In genomic region chr12:9750276-9751203, GRCh38 we compare ENCODE assay signal across 8 cellular contexts. TPM values are rescaled to one million over a fixed set of nuclear protein-coding genes. Genes with fewer than 3 reads are reported as not detected.
DNase-seq lines count a peak whose midpoint lies in the region; ATAC-seq, FAIRE-seq and TF ChIP-seq lines count a peak whose summit lies in the region.

No MANE protein-coding gene starts in this region.

- H3K27me3 ChIP-seq in PC-3 (ENCODE audit: low read length) (peaks cover 4% of the 10 kb centered on the region; the same call in 1 of the 2 replicates), pancreas (no peaks in the 10 kb centered on the region)

- intact Hi-C loops in PC-3 (cut with micrococcal nuclease), result loop anchor here (1.0 kb wide), 1 partner anchor 48 kb away; no protein-coding TSS in a partner anchor
- intact Hi-C loops in activated naive CD4-positive, alpha-beta T cell treated with anti-CD3 and anti-CD28 coated beads for 36 hours (cut with micrococcal nuclease), result loop anchor here (1.0 to 2.0 kb wide), 8 partner anchors 8 to 420 kb away; partner anchors contain the start of gene CLEC2B
- intact Hi-C loops in pancreas (cut with DNase I), result loop anchor here in 2 of 3 donors (10.0 kb wide), 1 partner anchor 174 kb away; no protein-coding TSS in a partner anchor

- no peaks in the 10 kb centered on the region for H3K9me2 ChIP-seq in PC-3 (replicated peaks; ENCODE audit: low read length)

- ATAC-seq in GM19467 (IDR thresholded peaks at IDR 0.05; ENCODE audit: unreplicated experiment), result peak; percentile 62
- peak; percentile 71 for ATAC-seq in PC-3
- ATAC-seq in pancreas, result peak; percentile 79 to 96 (median 90)
- ATAC-seq in GM21576 (IDR thresholded peaks at IDR 0.05; ENCODE audit: unreplicated experiment), result no peak

- H3K4me1 Mint-ChIP-seq in activated naive CD4-positive, alpha-beta T cell treated with anti-CD3 and anti-CD28 coated beads for 36 hours (ENCODE audit: low read depth), result peaks cover 44% of the 10 kb centered on the region

- TF ChIP-seq CTCF in PC-3 (conservative IDR thresholded peaks at IDR 0.05; ENCODE audit: low read depth, low read length) (peak; percentile 61), pancreas (IDR thresholded peaks at IDR 0.05) (peak; percentile 73 to 91 (median 80))

- no peak overlapping the region for H3K9ac ChIP-seq in PC-3 (ENCODE audit: low read length)

- H3K27ac ChIP-seq in PC-3 (ENCODE audit: low read length), result no peak overlapping the region
- H3K27ac ChIP-seq in pancreas, result no peak overlapping the region

- H3K36me3 ChIP-seq in PC-3 (ENCODE audit: low read depth, low read length), result no peaks in the 10 kb centered on the region
- no peaks in the 10 kb centered on the region for H3K36me3 ChIP-seq in pancreas

- H3K9me3 ChIP-seq in PC-3 (ENCODE audit: low read length), result no peaks in the 10 kb centered on the region
- no peaks in the 10 kb centered on the region for H3K9me3 ChIP-seq in pancreas

- POLR2A ChIA-PET in PC-3 (lab: Charles Lee; ENCODE audit: unreplicated experiment), result no interaction called here

- no peaks in the 10 kb centered on the region for H3K9me3 Mint-ChIP-seq in activated naive CD4-positive, alpha-beta T cell treated with anti-CD3 and anti-CD28 coated beads for 36 hours

- peak overlapping the region; percentile 62 for H3K4me2 ChIP-seq in PC-3 (ENCODE audit: low read length)

- H3F3A ChIP-seq in PC-3 (ENCODE audit: low read length, unreplicated experiment), result no peaks in the 10 kb centered on the region

- 8% methylated on average over 20 of the region's 20 CpGs for WGBS in pancreas, 2 donors

- BruUV-seq in PC-3 (replicated peaks; lab: Mats Ljungman, UMichigan), result no TSS peak

- H4K20me1 ChIP-seq in PC-3 (ENCODE audit: low read length), result no peaks in the 10 kb centered on the region

- peak; percentile 87 for FAIRE-seq in pancreas (lab: Jason Lieb, UNC)

- H2AFZ ChIP-seq in PC-3 (ENCODE audit: low read length), result 0 out of 2 replicates have a peak overlapping the region, but pooled peaks have one; percentile 46

- CTCF ChIA-PET in PC-3 (lab: Charles Lee), result interaction anchor here (0.7 to 1.7 kb wide), 3 partner anchors 45 to 49 kb away, joined by 5 to 15 read pairs (median 6); no protein-coding TSS in a partner anchor
- CTCF ChIA-PET in activated naive CD4-positive, alpha-beta T cell treated with anti-CD3 and anti-CD28 coated beads for 36 hours (lab: Charles Lee), result interaction anchor here (0.6 to 19.4 kb wide), 31 partner anchors 8 to 392 kb away, joined by 3 to 537 read pairs (median 5); partner anchors contain the start of genes CD69 and CLEC12B

- no peak overlapping the region for H3K4me3 ChIP-seq in Jurkat, Clone E6-1 (ENCODE audit: low read length)
- H3K4me3 ChIP-seq in PC-3 (ENCODE audit: low read length) (peak overlapping the region; percentile 35; the same call in 1 of the 2 replicates), pancreas (peak overlapping the region in 1 of 4 donors; percentile 2)

- H3K27me3 Mint-ChIP-seq in activated naive CD4-positive, alpha-beta T cell treated with anti-CD3 and anti-CD28 coated beads for 36 hours (ENCODE audit: low read depth), result no peaks in the 10 kb centered on the region

- no peaks in the 10 kb centered on the region for H3K79me2 ChIP-seq in PC-3 (ENCODE audit: low read length)

- H3K4me3 Mint-ChIP-seq in activated naive CD4-positive, alpha-beta T cell treated with anti-CD3 and anti-CD28 coated beads for 36 hours, result peak overlapping the region; percentile 74

- H3K36me3 Mint-ChIP-seq in activated naive CD4-positive, alpha-beta T cell treated with anti-CD3 and anti-CD28 coated beads for 36 hours (ENCODE audit: low read depth), result peaks cover 36% of the 10 kb centered on the region

- DNase-seq in D341Med (ENCODE audit: low spot score) (peak; percentile 74), PC-3 (peak; percentile 77), germinal center (ENCODE audit: low spot score) (peak; percentile 73), pancreas (no peak)
- DNase-seq in Jurkat, Clone E6-1 (ENCODE audit: low read depth, low spot score), result peak; percentile 72
- peak; percentile 68 for DNase-seq in activated naive CD4-positive, alpha-beta T cell treated with anti-CD3 and anti-CD28 coated beads for 36 hours

- peak overlapping the region; percentile 71 for H3K27ac Mint-ChIP-seq in activated naive CD4-positive, alpha-beta T cell treated with anti-CD3 and anti-CD28 coated beads for 36 hours

- H3K4me1 ChIP-seq in PC-3 (ENCODE audit: insufficient read depth, low read length), result no peaks in the 10 kb centered on the region
- peaks cover 0 to 4% (median 0%) of the 10 kb centered on the region in 3 donors for H3K4me1 ChIP-seq in pancreas

RNA-seq across cellular contexts. Expression of gene CD69, which starts 10.2 kb away (rescaled TPM):
- polyA plus RNA-seq in Jurkat, Clone E6-1 (2012; ENCODE audit: insufficient read depth, insufficient read length), result 13.5 TPM
- total RNA-seq in PC-3 (2014; rRNA removed) (0.75 TPM in 1 of 2 replicates, not detected in the other), pancreas (1 to 10 TPM in 2 of 6 donors, under 1 TPM in 4; 0.12 to 1.9 (median 0.76) TPM)
- 100 to 1,000 TPM; 150 to 153 TPM for total RNA-seq in activated naive CD4-positive, alpha-beta T cell treated with anti-CD3 and anti-CD28 coated beads for 36 hours
- polyA plus RNA-seq in pancreas, result under 1 TPM; 0.23 to 0.31 TPM

RNA-seq across cellular contexts. Expression of gene CLECL1, which starts 17.6 kb away (rescaled TPM):
- polyA plus RNA-seq in Jurkat, Clone E6-1 (2012; ENCODE audit: insufficient read depth, insufficient read length), result not detected
- not detected in 2 replicates for total RNA-seq in PC-3 (2014; rRNA removed)
- total RNA-seq in activated naive CD4-positive, alpha-beta T cell treated with anti-CD3 and anti-CD28 coated beads for 36 hours, result 1 to 10 TPM; 1.7 to 1.9 TPM
- under 1 TPM in 2 of 6 donors, not detected in 4; 0.31 to 0.43 TPM for total RNA-seq in pancreas
- not detected for polyA plus RNA-seq in pancreas

Comparison
In these comparisons a context has a peak if more than half of its experiments do, and no peak if none do; other contexts are left out.
1. DNase-seq: peak in D341Med (single experiment), Jurkat, Clone E6-1 (single experiment), PC-3 (single experiment), activated naive CD4-positive, alpha-beta T cell treated with anti-CD3 and anti-CD28 coated beads for 36 hours (single experiment) and germinal center (single experiment); none in pancreas (0 of 6).
2. RNA of gene CD69, which starts 10.2 kb away (total RNA-seq): 150 to 153 TPM in activated naive CD4-positive, alpha-beta T cell treated with anti-CD3 and anti-CD28 coated beads for 36 hours; 0.12 to 1.9 TPM in pancreas and 0.75 TPM in PC-3; every median in the first group is over 10 times any median in the second.